ENCODE assay signal across 1 cellular context in genomic region chr22:42581762-42582716, GRCh38.
TF ChIP-seq lines count a peak whose summit lies in the region.

No MANE protein-coding gene starts in this region.

TF ChIP-seq in GM12878, 131 proteins besides CTCF, POLR2A, EP300 and RAD21 (continued from another document):
- TF ChIP-seq MLLT1 (IDR thresholded peaks at IDR 0.05) (no peak), BRCA1 (IDR thresholded peaks at IDR 0.05; ENCODE audit: low read depth, low read length) (no peak), NR2C2 (IDR thresholded peaks at IDR 0.05; ENCODE audit: borderline replicate concordance, control insufficient read depth, insufficient read length, low read depth) (no peak), SMAD1 (IDR thresholded peaks at IDR 0.05; ENCODE audit: low read depth, partially characterized antibody) (no peak), POU2F2 (IDR thresholded peaks at IDR 0.05; ENCODE audit: borderline replicate concordance, low read depth, low read length) (no peak), SKIL (IDR thresholded peaks at IDR 0.05; ENCODE audit: low read depth, poor library complexity, severe bottlenecking) (no peak), ELK1 (IDR thresholded peaks at IDR 0.05; ENCODE audit: low read depth, low read length) (no peak), NRF1 (conservative IDR thresholded peaks at IDR 0.05; ENCODE audit: low read depth, low read length) (no peak), IRF4 (IDR thresholded peaks at IDR 0.05; ENCODE audit: low read depth, low read length) (no peak), BACH1 (IDR thresholded peaks at IDR 0.05; ENCODE audit: borderline replicate concordance) (peak; percentile 58; the same call in 1 of the 2 replicates), ASH2L (IDR thresholded peaks at IDR 0.05; ENCODE audit: borderline replicate concordance, low read depth) (no peak; the same call in 1 of the 2 replicates), ZNF274 (IDR thresholded peaks at IDR 0.05; ENCODE audit: insufficient read depth, insufficient read length) (no peak), TCF12 (IDR thresholded peaks at IDR 0.05; ENCODE audit: low read depth, low read length) (0 out of 2 replicates have a peak, but pooled peaks have one; percentile 19), USF1 (IDR thresholded peaks at IDR 0.05; ENCODE audit: borderline replicate concordance, extremely low read length, insufficient read depth, low read depth, low read length) (no peak), YBX1 (IDR thresholded peaks at IDR 0.05) (no peak), PRDM15 (CRISPR knock-in tag; IDR thresholded peaks at IDR 0.05) (no peak), FOXM1 (IDR thresholded peaks at IDR 0.05; ENCODE audit: low read depth, low read length) (no peak), KAT2A (conservative IDR thresholded peaks at IDR 0.05; ENCODE audit: control insufficient read depth, low read depth, low read length) (no peak), TCF7 (IDR thresholded peaks at IDR 0.05; ENCODE audit: borderline replicate concordance) (no peak), IRF3 (IDR thresholded peaks at IDR 0.05) (no peak), TBL1XR1 (IDR thresholded peaks at IDR 0.05; ENCODE audit: low read depth, low read length) (no peak), USF2 (IDR thresholded peaks at IDR 0.05; ENCODE audit: borderline replicate concordance, low read depth, low read length) (no peak), CREB1 (IDR thresholded peaks at IDR 0.05; ENCODE audit: low read depth) (peak; percentile 22; the same call in 1 of the 2 replicates), NKRF (conservative IDR thresholded peaks at IDR 0.05) (peak; percentile 87), BHLHE40 (IDR thresholded peaks at IDR 0.05; ENCODE audit: borderline replicate concordance in 1 of 2, low read depth in 2 of 2, low read length in 1 of 2) (peak in 1 of 2 experiments; percentile 51; a peak in 2 of 4 replicates), EZH2 (IDR thresholded peaks at IDR 0.05; ENCODE audit: borderline replicate concordance, control insufficient read depth, low read depth, low read length) (no peak), BCLAF1 (IDR thresholded peaks at IDR 0.05) (no peak), RELA (IDR thresholded peaks at IDR 0.05; ENCODE audit: borderline replicate concordance, partially characterized antibody) (no peak), ZNF24 (IDR thresholded peaks at IDR 0.05) (no peak), MYC (IDR thresholded peaks at IDR 0.05; ENCODE audit: insufficient read depth, insufficient read length, insufficient replicate concordance, low read length, severe bottlenecking) (no peak)
